Comparison of ENCODE assay signal across 17 cellular contexts in the genomic region with DNA sequence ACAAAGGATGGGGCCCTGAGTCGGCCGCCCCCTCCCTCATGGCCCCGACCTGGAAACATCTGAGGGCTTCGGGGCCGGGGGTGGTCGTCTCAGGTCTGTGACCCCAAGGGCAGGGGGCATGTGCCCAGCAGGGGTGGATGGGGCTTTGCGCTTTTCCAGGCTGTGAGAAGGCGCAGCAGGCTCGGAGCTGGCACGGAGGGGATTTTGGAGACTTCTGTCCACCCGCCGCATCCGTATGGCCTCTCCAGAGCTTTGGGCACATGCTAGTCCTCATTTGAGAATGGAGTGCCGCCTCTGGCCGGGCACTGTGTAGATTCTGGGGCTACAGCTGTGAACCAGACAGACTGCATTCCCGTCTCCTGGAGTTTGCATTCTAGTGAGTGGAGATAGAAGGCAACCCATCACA.
"Had no signal": no experiment of that assay in that cellular context is flagged by ENCODE, and none has a peak within 500 bp of the region (broad histone marks: within the 10 kb centered on the region; RNA-seq: fewer than 3 reads in every experiment).

No MANE protein-coding gene starts in this region.

- H3K4me1 ChIP-seq: colonic mucosa, heart left ventricle had no signal

- H3K4me3 ChIP-seq: colonic mucosa, heart left ventricle, lower lobe of right lung had no signal

- H3K27ac ChIP-seq: colonic mucosa, heart left ventricle, lower lobe of right lung had no signal

- H3K9me3 Mint-ChIP-seq: activated CD4-positive, alpha-beta memory T cell treated with anti-CD3 and anti-CD28 coated beads, Interleukin-2, amount 10 ng/mL, durations not matched to agents 7 days and 5 days; activated naive CD4-positive, alpha-beta T cell treated with anti-CD3 and anti-CD28 coated beads for 36 hours; activated naive CD8-positive, alpha-beta T cell treated with anti-CD3 and anti-CD28 coated beads, Interleukin-2, amount 50 U/mL, for 24 hours; natural killer cell treated with Interleukin-12 subunit alpha and Interleukin-12 subunit beta and Interleukin-15 and Interleukin-18, amount 100 ng/mL, for 72 hours had no signal

- DNase-seq: activated CD4-positive, alpha-beta memory T cell treated with anti-CD3 and anti-CD28 coated beads, Interleukin-2, amount 10 ng/mL, durations not matched to agents 7 days and 5 days; activated CD4-positive, alpha-beta T cell treated with anti-CD3 and anti-CD28 coated beads for 48 hours; activated CD8-positive, alpha-beta memory T cell treated with anti-CD3 and anti-CD28 coated beads, Interleukin-2, amount 10 ng/mL, durations not matched to agents 7 days and 5 days; activated naive CD4-positive, alpha-beta T cell treated with anti-CD3 and anti-CD28 coated beads for 36 hours; activated naive CD8-positive, alpha-beta T cell treated with anti-CD3 and anti-CD28 coated beads, Interleukin-2, amount 50 U/mL, for 24 hours; anterior cingulate cortex; caudate nucleus; colonic mucosa; heart left ventricle; lower lobe of right lung; nucleus accumbens; stimulated activated CD4-positive, alpha-beta T cell treated with anti-CD3 and anti-CD28 coated beads, Interleukin-12 subunit alpha, Interleukin-12 subunit beta, amount 100 ng/mL, for 4 hours; stimulated activated CD4-positive, alpha-beta T cell treated with anti-CD3 and anti-CD28 coated beads, Interleukin-1b, Interleukin-23, amount 100 ng/mL, for 48 hours; stimulated activated CD8-positive, alpha-beta memory T cell treated with anti-CD3 and anti-CD28 coated beads, Interleukin-4, amount 100 ng/mL, for 48 hours; stimulated activated naive CD4-positive, alpha-beta T cell had no signal

- H3K36me3 Mint-ChIP-seq: activated CD8-positive, alpha-beta memory T cell treated with anti-CD3 and anti-CD28 coated beads, Interleukin-2, amount 10 ng/mL, durations not matched to agents 7 days and 5 days; brain; natural killer cell treated with Interleukin-12 subunit alpha and Interleukin-12 subunit beta and Interleukin-15 and Interleukin-18, amount 100 ng/mL, for 72 hours had no signal

- H3K9me3 ChIP-seq: colonic mucosa, heart left ventricle, lower lobe of right lung had no signal

- H3K36me3 ChIP-seq: colonic mucosa, heart left ventricle, lower lobe of right lung had no signal

- H3K4me1 Mint-ChIP-seq: activated CD4-positive, alpha-beta memory T cell treated with anti-CD3 and anti-CD28 coated beads, Interleukin-2, amount 10 ng/mL, durations not matched to agents 7 days and 5 days; activated CD8-positive, alpha-beta memory T cell treated with anti-CD3 and anti-CD28 coated beads, Interleukin-2, amount 10 ng/mL, durations not matched to agents 7 days and 5 days; activated naive CD8-positive, alpha-beta T cell treated with anti-CD3 and anti-CD28 coated beads, Interleukin-2, amount 50 U/mL, for 24 hours had no signal

- H3K27ac Mint-ChIP-seq: activated CD4-positive, alpha-beta memory T cell treated with anti-CD3 and anti-CD28 coated beads, Interleukin-2, amount 10 ng/mL, durations not matched to agents 7 days and 5 days; activated CD8-positive, alpha-beta memory T cell treated with anti-CD3 and anti-CD28 coated beads, Interleukin-2, amount 10 ng/mL, durations not matched to agents 7 days and 5 days; activated naive CD4-positive, alpha-beta T cell treated with anti-CD3 and anti-CD28 coated beads for 36 hours; activated naive CD8-positive, alpha-beta T cell treated with anti-CD3 and anti-CD28 coated beads, Interleukin-2, amount 50 U/mL, for 24 hours; natural killer cell treated with Interleukin-12 subunit alpha and Interleukin-12 subunit beta and Interleukin-15 and Interleukin-18, amount 100 ng/mL, for 72 hours had no signal

- H3K4me3 Mint-ChIP-seq: activated CD4-positive, alpha-beta memory T cell treated with anti-CD3 and anti-CD28 coated beads, Interleukin-2, amount 10 ng/mL, durations not matched to agents 7 days and 5 days; activated CD8-positive, alpha-beta memory T cell treated with anti-CD3 and anti-CD28 coated beads, Interleukin-2, amount 10 ng/mL, durations not matched to agents 7 days and 5 days; activated naive CD4-positive, alpha-beta T cell treated with anti-CD3 and anti-CD28 coated beads for 36 hours; activated naive CD8-positive, alpha-beta T cell treated with anti-CD3 and anti-CD28 coated beads, Interleukin-2, amount 50 U/mL, for 24 hours; natural killer cell treated with Interleukin-12 subunit alpha and Interleukin-12 subunit beta and Interleukin-15 and Interleukin-18, amount 100 ng/mL, for 72 hours had no signal
